8 cellular contexts compared by ENCODE assay signal in the genomic region with DNA sequence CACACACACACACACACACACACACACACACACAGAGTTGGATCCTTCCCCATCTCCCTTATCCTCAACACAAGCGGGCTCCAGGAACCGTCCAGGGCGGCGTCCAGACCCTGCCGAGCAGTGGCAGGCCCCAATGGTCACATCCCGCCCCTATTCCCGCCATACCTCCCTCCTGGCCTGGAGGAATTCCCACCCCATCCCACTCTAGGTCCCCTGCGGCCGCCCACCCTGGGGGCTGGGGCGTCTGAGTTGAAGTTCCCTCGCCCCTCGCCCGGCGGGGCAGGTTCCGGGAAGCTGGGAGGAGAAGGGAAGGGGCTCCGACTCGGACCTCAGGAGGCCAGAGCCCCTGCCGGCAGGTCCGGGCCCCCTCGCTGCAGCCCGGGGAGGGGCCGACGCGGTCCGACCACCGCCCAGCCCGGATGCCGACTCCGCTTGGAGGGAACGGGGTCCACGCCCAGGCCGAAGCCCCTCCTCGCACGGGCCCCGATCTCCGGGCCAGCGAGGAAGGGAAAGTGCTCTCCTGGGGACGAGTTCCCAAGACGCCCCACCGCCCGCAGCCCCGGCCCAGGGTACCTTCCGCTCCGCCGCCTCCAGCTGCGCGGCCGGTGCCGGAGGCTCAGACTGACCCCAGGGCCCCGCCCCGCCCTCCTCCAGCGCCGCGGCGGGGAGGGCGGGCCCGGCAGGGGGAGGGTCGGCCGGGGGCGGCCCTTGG. TPM values are rescaled to one million over a fixed set of nuclear protein-coding genes. Genes with fewer than 3 reads are reported as not detected.
DNase-seq lines count a peak whose midpoint lies in the region; ATAC-seq, FAIRE-seq and TF ChIP-seq lines count a peak whose summit lies in the region.

Gene RHOC, minus strand, starts transcription at position 623 of the 712 bp plus-strand sequence. CDS start 3,328 bp downstream, outside the sequence.

- peak within 1 kb of the TSS; percentile 83 for H2AFZ ChIP-seq in neuron (ENCODE audit: low read depth, low read length)

- H3K27ac Mint-ChIP-seq in activated T-helper 2 cell treated with anti-CD3 and anti-CD28 coated beads, Interferon-gamma antibody, Interleukin-2, Interleukin-4, amounts not matched to agents 10 μg/mL and 5 μg/mL and 100 μg/mL, durations not matched to agents 14 hours and 24 hours and 36 hours, result peak within 1 kb of the TSS; percentile 51

- H3K4me1 ChIP-seq in neuron (ENCODE audit: insufficient read depth, low read length), result peaks cover 30% of the 10 kb centered on the region

- no peak for TF ChIP-seq CTCF in AG04449 (IDR thresholded peaks at IDR 0.05; ENCODE audit: insufficient read depth, low read length, missing control alignments)

- peaks cover 17% of the 10 kb centered on the region for H3K36me3 Mint-ChIP-seq in activated T-helper 2 cell treated with anti-CD3 and anti-CD28 coated beads, Interferon-gamma antibody, Interleukin-2, Interleukin-4, amounts not matched to agents 10 μg/mL and 5 μg/mL and 100 μg/mL, durations not matched to agents 14 hours and 24 hours and 36 hours (ENCODE audit: low read depth)

- H3K9me3 Mint-ChIP-seq in activated T-helper 2 cell treated with anti-CD3 and anti-CD28 coated beads, Interferon-gamma antibody, Interleukin-2, Interleukin-4, amounts not matched to agents 10 μg/mL and 5 μg/mL and 100 μg/mL, durations not matched to agents 14 hours and 24 hours and 36 hours, result no peaks in the 10 kb centered on the region

- peaks cover 23% of the 10 kb centered on the region for H3K27me3 ChIP-seq in neuron (ENCODE audit: insufficient read depth, low read length)

- no peaks in the 10 kb centered on the region for H3K9me3 ChIP-seq in neuron (ENCODE audit: low read length)

- FAIRE-seq in GM12891 (lab: Jason Lieb, UNC), result no peak

- ATAC-seq in HG02610 (IDR thresholded peaks at IDR 0.05; ENCODE audit: unreplicated experiment), result peak; percentile 54

- CTCF ChIA-PET in AG04449 (lab: Yijun Ruan, JAX), result interaction anchor here (0.5 to 4.2 kb wide), 9 partner anchors 10 to 408 kb away, joined by 3 to 62 read pairs (median 11); partner anchors contain the start of gene LRIG2

- H3K4me1 Mint-ChIP-seq in activated T-helper 2 cell treated with anti-CD3 and anti-CD28 coated beads, Interferon-gamma antibody, Interleukin-2, Interleukin-4, amounts not matched to agents 10 μg/mL and 5 μg/mL and 100 μg/mL, durations not matched to agents 14 hours and 24 hours and 36 hours (ENCODE audit: low read depth), result peaks cover 45% of the 10 kb centered on the region

- intact Hi-C loops in activated T-helper 2 cell treated with anti-CD3 and anti-CD28 coated beads, Interferon-gamma antibody, Interleukin-2, Interleukin-4, amounts not matched to agents 10 μg/mL and 5 μg/mL and 100 μg/mL, durations not matched to agents 14 hours and 24 hours and 36 hours (cut with micrococcal nuclease), result loop anchor here (1.0 to 10.0 kb wide), 6 partner anchors 31 to 1078 kb away; no protein-coding TSS in a partner anchor

- H3K36me3 ChIP-seq in neuron (ENCODE audit: insufficient read depth, low read length), result peaks cover 12% of the 10 kb centered on the region

- no peak for TF ChIP-seq POLR2A in GM12891 (IDR thresholded peaks at IDR 0.05; ENCODE audit: low read depth, low read length)

- DNase-seq in AG04449 (ENCODE audit: low read depth, low spot score) (no peak), GM12891 (ENCODE audit: insufficient read length, low spot score) (peak; percentile 80), NCI-H146 treated with DMSO at 0.1 percent for 48 hours (lab: John Stamatoyannopoulos, UW; ENCODE audit: unreplicated experiment) (peak; percentile 40), foreskin melanocyte (peak; percentile 15), NCI-H2171 treated with DMSO at 0.1 percent for 48 hours (lab: John Stamatoyannopoulos, UW) (no peak)
- DNase-seq in activated T-helper 2 cell treated with anti-CD3 and anti-CD28 coated beads, Interferon-gamma antibody, Interleukin-2, Interleukin-4, amounts not matched to agents 10 μg/mL and 5 μg/mL and 100 μg/mL, durations not matched to agents 14 hours and 24 hours and 36 hours (ENCODE audit: low spot score), result peak; percentile 44

- POLR2A ChIA-PET in AG04449 (lab: Yijun Ruan, JAX), result interaction anchor here (0.5 to 1.0 kb wide), 4 partner anchors 10 to 312 kb away, joined by 3 to 4 read pairs (median 3); partner anchors contain the start of gene ST7L

- H3K27me3 Mint-ChIP-seq in activated T-helper 2 cell treated with anti-CD3 and anti-CD28 coated beads, Interferon-gamma antibody, Interleukin-2, Interleukin-4, amounts not matched to agents 10 μg/mL and 5 μg/mL and 100 μg/mL, durations not matched to agents 14 hours and 24 hours and 36 hours (ENCODE audit: low read depth), result peaks cover 18% of the 10 kb centered on the region

- H3K4me3 ChIP-seq in AG04449 (ENCODE audit: low read depth, low read length) (peak within 1 kb of the TSS; percentile 88), neuron (ENCODE audit: low read length) (peak within 1 kb of the TSS; percentile 76)

- peak within 1 kb of the TSS; percentile 81 for H3K4me3 Mint-ChIP-seq in activated T-helper 2 cell treated with anti-CD3 and anti-CD28 coated beads, Interferon-gamma antibody, Interleukin-2, Interleukin-4, amounts not matched to agents 10 μg/mL and 5 μg/mL and 100 μg/mL, durations not matched to agents 14 hours and 24 hours and 36 hours (ENCODE audit: low read depth)

TF ChIP-seq in GM12891, 5 proteins besides CTCF, POLR2A, EP300 and RAD21:
- TF ChIP-seq PAX5 (IDR thresholded peaks at IDR 0.05; ENCODE audit: insufficient read depth, low read length, severe bottlenecking), result peak; percentile 27
- no peak for TF ChIP-seq POU2F2 (IDR thresholded peaks at IDR 0.05; ENCODE audit: low read depth, low read length)
TF ChIP-seq in GM12891: peak in this region for 1.

RNA-seq across cellular contexts. Expression of gene RHOC, which starts in this region (rescaled TPM):
- 267 TPM for polyA plus RNA-seq in GM12891 (2012; ENCODE audit: low read depth, missing spikeins)
- 68.7 and 74.7 TPM in 2 replicates for total RNA-seq in activated T-helper 2 cell treated with anti-CD3 and anti-CD28 coated beads, Interferon-gamma antibody, Interleukin-2, Interleukin-4, amounts not matched to agents 10 μg/mL and 5 μg/mL and 100 μg/mL, durations not matched to agents 14 hours and 24 hours and 36 hours

Comparison
In these comparisons a context has a peak if more than half of its experiments do, and no peak if none do; other contexts are left out.
1. DNase-seq: peak in GM12891 (single experiment), NCI-H146 treated with DMSO at 0.1 percent for 48 hours (single experiment), activated T-helper 2 cell treated with anti-CD3 and anti-CD28 coated beads, Interferon-gamma antibody, Interleukin-2, Interleukin-4, amounts not matched to agents 10 μg/mL and 5 μg/mL and 100 μg/mL, durations not matched to agents 14 hours and 24 hours and 36 hours (single experiment) and foreskin melanocyte (single experiment); none in AG04449 (single experiment) and NCI-H2171 treated with DMSO at 0.1 percent for 48 hours (single experiment).